In genomic region chr4:168877407-168877778, GRCh38 we compare ENCODE assay signal across 9 cellular contexts.
DNase-seq lines count a peak whose midpoint lies in the region; ATAC-seq lines count a peak whose summit lies in the region.
"Had no signal": no experiment of that assay in that cellular context is flagged by ENCODE, and none has a peak within 500 bp of the region (broad histone marks: within the 10 kb centered on the region; RNA-seq: fewer than 3 reads in every experiment).

No MANE protein-coding gene starts in this region.

- no peaks in the 10 kb centered on the region for H3K9me3 Mint-ChIP-seq in activated T-helper 1 cell treated with anti-CD3 and anti-CD28 coated beads, Interleukin-12 subunit alpha, Interleukin-12 subunit beta, Interleukin-2, Interleukin-4 antibody, amounts not matched to agents 30 ng/mL and 10 ng/mL and 1 ng/mL, durations not matched to agents 14 hours and 24 hours and 36 hours

- H3K27me3 ChIP-seq in right cardiac atrium (ENCODE audit: control insufficient read depth, insufficient read depth): no peaks in the 10 kb centered on the region

- H3K27ac Mint-ChIP-seq in activated T-helper 1 cell treated with anti-CD3 and anti-CD28 coated beads, Interleukin-12 subunit alpha, Interleukin-12 subunit beta, Interleukin-2, Interleukin-4 antibody, amounts not matched to agents 30 ng/mL and 10 ng/mL and 1 ng/mL, durations not matched to agents 14 hours and 24 hours and 36 hours: peak overlapping the region; percentile 23

- peak overlapping the region; percentile 65 for H3K27ac ChIP-seq in right cardiac atrium (ENCODE audit: low read length)

- no peaks in the 10 kb centered on the region for H3K9me3 ChIP-seq in right cardiac atrium (ENCODE audit: control insufficient read depth, low read length)

- peak overlapping the region; percentile 32; the same call in 1 of the 2 replicates for H3K4me3 ChIP-seq in GM08714 (ENCODE audit: low read length)
- H3K4me3 ChIP-seq in right cardiac atrium (ENCODE audit: low read length): peak overlapping the region; percentile 61
- peak overlapping the region; percentile 14 for H3K4me3 ChIP-seq in skeletal muscle cell (ENCODE audit: low read depth, low read length)

- H3K4me3 Mint-ChIP-seq in activated T-helper 1 cell treated with anti-CD3 and anti-CD28 coated beads, Interleukin-12 subunit alpha, Interleukin-12 subunit beta, Interleukin-2, Interleukin-4 antibody, amounts not matched to agents 30 ng/mL and 10 ng/mL and 1 ng/mL, durations not matched to agents 14 hours and 24 hours and 36 hours: peak overlapping the region; percentile 42

- intact Hi-C loops in activated T-helper 1 cell treated with anti-CD3 and anti-CD28 coated beads, Interleukin-12 subunit alpha, Interleukin-12 subunit beta, Interleukin-2, Interleukin-4 antibody, amounts not matched to agents 30 ng/mL and 10 ng/mL and 1 ng/mL, durations not matched to agents 14 hours and 24 hours and 36 hours (cut with micrococcal nuclease): no loop called here
- intact Hi-C loops in right cardiac atrium (cut with DNase I) (no loop called here), head of caudate nucleus (cut with DNase I) (no loop called here)

- H3K27me3 Mint-ChIP-seq in activated T-helper 1 cell treated with anti-CD3 and anti-CD28 coated beads, Interleukin-12 subunit alpha, Interleukin-12 subunit beta, Interleukin-2, Interleukin-4 antibody, amounts not matched to agents 30 ng/mL and 10 ng/mL and 1 ng/mL, durations not matched to agents 14 hours and 24 hours and 36 hours (ENCODE audit: insufficient read depth): peaks cover 41% of the 10 kb centered on the region

- ATAC-seq in right cardiac atrium (peak; percentile 41 to 69), HG02763 (IDR thresholded peaks at IDR 0.05; ENCODE audit: unreplicated experiment) (no peak), GM21737 (IDR thresholded peaks at IDR 0.05; ENCODE audit: unreplicated experiment) (no peak)

- H3K4me1 Mint-ChIP-seq in activated T-helper 1 cell treated with anti-CD3 and anti-CD28 coated beads, Interleukin-12 subunit alpha, Interleukin-12 subunit beta, Interleukin-2, Interleukin-4 antibody, amounts not matched to agents 30 ng/mL and 10 ng/mL and 1 ng/mL, durations not matched to agents 14 hours and 24 hours and 36 hours (ENCODE audit: low read depth): peaks cover 27% of the 10 kb centered on the region

- peaks cover 11% of the 10 kb centered on the region for H3K4me1 ChIP-seq in right cardiac atrium (ENCODE audit: control insufficient read depth, insufficient read depth, low read length)

- no peak for DNase-seq in activated T-helper 1 cell treated with anti-CD3 and anti-CD28 coated beads, Interleukin-12 subunit alpha, Interleukin-12 subunit beta, Interleukin-2, Interleukin-4 antibody, amounts not matched to agents 30 ng/mL and 10 ng/mL and 1 ng/mL, durations not matched to agents 14 hours and 24 hours and 36 hours (ENCODE audit: low spot score)
- no peak for DNase-seq in right cardiac atrium
- no peak for DNase-seq in skeletal muscle cell (ENCODE audit: low read depth)
- no peak for DNase-seq in activated CD8-positive, alpha-beta memory T cell treated with anti-CD3 and anti-CD28 coated beads, Interleukin-2, amount 50 U/mL, for 4 hours
- DNase-seq in head of caudate nucleus: no peak
- DNase-seq: activated CD4-positive, alpha-beta T cell treated with anti-CD3 and anti-CD28 coated beads, Interleukin-2, amount 50 U/mL, for 4 hours had no signal

- peaks cover 15% of the 10 kb centered on the region for H3K36me3 Mint-ChIP-seq in activated T-helper 1 cell treated with anti-CD3 and anti-CD28 coated beads, Interleukin-12 subunit alpha, Interleukin-12 subunit beta, Interleukin-2, Interleukin-4 antibody, amounts not matched to agents 30 ng/mL and 10 ng/mL and 1 ng/mL, durations not matched to agents 14 hours and 24 hours and 36 hours (ENCODE audit: low read depth)

- 32% methylated on average over 10 of the region's 10 CpGs for WGBS in right cardiac atrium

Comparison
In these comparisons a context has a peak if more than half of its experiments do, and no peak if none do; other contexts are left out.
1. ATAC-seq: peak in right cardiac atrium (2 of 2); none in HG02763 (single experiment) and GM21737 (single experiment).
2. Peak in every context shown above with its lines, with median percentiles within 50 percentile points of each other: H3K4me3 ChIP-seq.